1 cellular context compared by ENCODE assay signal in the genomic region with DNA sequence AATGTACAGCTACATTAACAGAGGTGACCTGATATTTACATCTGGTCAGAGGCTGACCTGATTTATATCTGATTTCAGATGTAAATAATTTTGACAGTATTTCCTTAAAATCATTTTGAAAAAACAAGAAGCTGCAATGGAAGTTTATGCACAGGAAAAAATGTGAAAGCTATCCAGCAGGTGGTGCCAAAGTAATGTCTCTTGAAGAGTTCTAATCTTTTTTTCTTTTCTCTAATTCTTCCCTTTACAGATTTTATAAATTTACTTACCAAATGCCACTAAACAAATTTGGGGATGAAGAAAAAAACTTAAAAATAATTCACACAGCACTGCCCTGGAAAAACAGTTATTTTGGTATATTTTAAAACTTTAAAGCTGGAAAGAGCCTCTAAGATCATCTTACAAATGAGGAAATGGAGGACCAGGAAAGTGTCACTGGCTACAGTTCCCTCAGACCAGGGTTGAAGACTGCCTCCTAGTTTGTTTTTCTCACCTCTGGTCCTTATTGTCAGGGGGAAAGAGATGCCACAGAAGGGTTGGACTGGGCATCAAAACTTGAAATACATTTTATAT.
TF ChIP-seq lines count a peak whose summit lies in the region.

No MANE protein-coding gene starts in this region.

TF ChIP-seq in H1, 55 proteins besides CTCF, POLR2A, EP300 and RAD21:
- no peak for TF ChIP-seq ZNF274 (IDR thresholded peaks at IDR 0.05; ENCODE audit: borderline replicate concordance, extremely low read depth, low read length)
- TF ChIP-seq SRF (IDR thresholded peaks at IDR 0.05; ENCODE audit: low read depth, low read length) = no peak
- TF ChIP-seq GABPA (IDR thresholded peaks at IDR 0.05; ENCODE audit: borderline replicate concordance, insufficient read depth, low read length) = no peak
- no peak for TF ChIP-seq FOSL1 (IDR thresholded peaks at IDR 0.05; ENCODE audit: insufficient read depth, low read depth, low read length)
- TF ChIP-seq SIRT6 (IDR thresholded peaks at IDR 0.05; ENCODE audit: low read length) = no peak
- no peak for TF ChIP-seq GTF2F1 (IDR thresholded peaks at IDR 0.05; ENCODE audit: borderline replicate concordance, low read depth, low read length)
TF ChIP-seq in H1: peak in this region for 0.
